Comparison of ENCODE assay signal across 1 cellular context in the genomic region with DNA sequence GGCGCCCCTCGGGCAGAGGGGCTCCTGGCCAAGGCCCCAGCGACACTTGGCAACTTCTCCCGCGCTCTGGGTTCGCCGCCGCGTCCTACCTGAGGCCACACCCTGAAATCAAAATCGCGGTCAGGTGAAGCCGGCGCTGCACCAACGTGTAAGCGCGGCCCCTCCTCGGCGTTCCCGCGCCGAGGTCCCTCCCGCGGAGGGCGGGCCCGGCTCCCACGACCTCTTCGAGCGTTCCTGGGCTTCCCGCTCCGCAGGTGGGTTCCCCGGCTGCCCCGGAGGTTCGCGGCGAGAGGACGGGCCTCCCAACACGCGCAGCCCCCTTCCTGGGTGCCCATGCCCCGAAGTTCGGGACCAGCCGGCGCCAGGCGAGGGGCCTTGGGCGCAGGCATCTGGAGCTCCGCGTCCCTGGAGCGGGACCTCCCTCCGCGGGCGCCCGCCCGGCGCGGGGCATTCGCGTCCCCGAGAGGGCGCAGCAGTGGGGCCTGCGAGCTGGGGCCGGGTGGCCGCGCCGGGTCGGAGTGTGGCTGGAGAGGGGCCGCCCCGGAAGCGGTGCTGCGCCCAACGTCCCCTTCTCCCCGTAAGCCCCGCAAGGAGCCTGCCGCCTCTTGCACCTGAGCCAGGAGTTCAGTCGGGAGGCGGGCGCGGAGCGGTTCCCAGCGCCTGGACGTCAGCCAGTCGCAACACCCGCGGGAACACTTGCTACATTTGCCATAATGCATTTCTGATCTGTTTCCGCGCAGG.
TF ChIP-seq lines count a peak whose summit lies in the region.

No MANE protein-coding gene starts in this region.

TF ChIP-seq in H1, 55 proteins besides CTCF, POLR2A, EP300 and RAD21:
- TF ChIP-seq GABPA (IDR thresholded peaks at IDR 0.05; ENCODE audit: borderline replicate concordance, insufficient read depth, low read length): no peak; the same call in 1 of the 2 replicates
- TF ChIP-seq ATF3 (IDR thresholded peaks at IDR 0.05; ENCODE audit: insufficient read depth, low read depth, low read length): no peak
- no peak for TF ChIP-seq SP2 (IDR thresholded peaks at IDR 0.05; ENCODE audit: low read length)
- peak; percentile 43 for TF ChIP-seq ASH2L (IDR thresholded peaks at IDR 0.05; ENCODE audit: low read length)
- no peak for TF ChIP-seq CREB1 (IDR thresholded peaks at IDR 0.05)
- no peak for TF ChIP-seq USF2 (IDR thresholded peaks at IDR 0.05; ENCODE audit: low read length)
- 0 out of 2 replicates have a peak, but pooled peaks have one; percentile 15 for TF ChIP-seq TAF1 (IDR thresholded peaks at IDR 0.05; ENCODE audit: low read depth, low read length)
- TF ChIP-seq HDAC2 (IDR thresholded peaks at IDR 0.05; ENCODE audit: borderline replicate concordance in 1 of 2, low read depth in 2 of 2, low read length in 2 of 2): no peak
- TF ChIP-seq RNF2 (IDR thresholded peaks at IDR 0.05; ENCODE audit: borderline replicate concordance, low read depth, low read length, missing control alignments, poor library complexity, severe bottlenecking): no peak
- TF ChIP-seq RBBP5 (IDR thresholded peaks at IDR 0.05; ENCODE audit: borderline replicate concordance, low read depth, low read length): peak; percentile 61; the same call in 1 of the 2 replicates
- TF ChIP-seq CTBP2 (IDR thresholded peaks at IDR 0.05; ENCODE audit: borderline replicate concordance, insufficient read depth, insufficient read length, low read length): no peak
- TF ChIP-seq JUND (IDR thresholded peaks at IDR 0.05; ENCODE audit: low read length): no peak
- TF ChIP-seq GTF2F1 (IDR thresholded peaks at IDR 0.05; ENCODE audit: borderline replicate concordance, low read depth, low read length): no peak
- TF ChIP-seq EGR1 (IDR thresholded peaks at IDR 0.05; ENCODE audit: borderline replicate concordance, low read depth, low read length): no peak
- TF ChIP-seq CHD2 (IDR thresholded peaks at IDR 0.05; ENCODE audit: low read length): no peak
- TF ChIP-seq SIN3A (conservative IDR thresholded peaks at IDR 0.05 in 1 of 2, IDR thresholded peaks at IDR 0.05 in 1 of 2; ENCODE audit: low read depth in 1 of 2, low read length in 2 of 2): no peak
- TF ChIP-seq SRF (IDR thresholded peaks at IDR 0.05; ENCODE audit: low read depth, low read length): no peak
- TF ChIP-seq SUZ12 (IDR thresholded peaks at IDR 0.05; ENCODE audit: low read length): peak; percentile 74
- no peak for TF ChIP-seq POU5F1 (IDR thresholded peaks at IDR 0.05; ENCODE audit: low read depth, low read length)
- TF ChIP-seq KDM1A (IDR thresholded peaks at IDR 0.05; ENCODE audit: borderline replicate concordance, low read length): no peak
- TF ChIP-seq, protein P1, sequence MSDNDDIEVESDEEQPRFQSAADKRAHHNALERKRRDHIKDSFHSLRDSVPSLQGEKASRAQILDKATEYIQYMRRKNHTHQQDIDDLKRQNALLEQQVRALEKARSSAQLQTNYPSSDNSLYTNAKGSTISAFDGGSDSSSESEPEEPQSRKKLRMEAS (IDR thresholded peaks at IDR 0.05): 0 out of 2 replicates have a peak, but pooled peaks have one; percentile 64
- TF ChIP-seq, protein P2, sequence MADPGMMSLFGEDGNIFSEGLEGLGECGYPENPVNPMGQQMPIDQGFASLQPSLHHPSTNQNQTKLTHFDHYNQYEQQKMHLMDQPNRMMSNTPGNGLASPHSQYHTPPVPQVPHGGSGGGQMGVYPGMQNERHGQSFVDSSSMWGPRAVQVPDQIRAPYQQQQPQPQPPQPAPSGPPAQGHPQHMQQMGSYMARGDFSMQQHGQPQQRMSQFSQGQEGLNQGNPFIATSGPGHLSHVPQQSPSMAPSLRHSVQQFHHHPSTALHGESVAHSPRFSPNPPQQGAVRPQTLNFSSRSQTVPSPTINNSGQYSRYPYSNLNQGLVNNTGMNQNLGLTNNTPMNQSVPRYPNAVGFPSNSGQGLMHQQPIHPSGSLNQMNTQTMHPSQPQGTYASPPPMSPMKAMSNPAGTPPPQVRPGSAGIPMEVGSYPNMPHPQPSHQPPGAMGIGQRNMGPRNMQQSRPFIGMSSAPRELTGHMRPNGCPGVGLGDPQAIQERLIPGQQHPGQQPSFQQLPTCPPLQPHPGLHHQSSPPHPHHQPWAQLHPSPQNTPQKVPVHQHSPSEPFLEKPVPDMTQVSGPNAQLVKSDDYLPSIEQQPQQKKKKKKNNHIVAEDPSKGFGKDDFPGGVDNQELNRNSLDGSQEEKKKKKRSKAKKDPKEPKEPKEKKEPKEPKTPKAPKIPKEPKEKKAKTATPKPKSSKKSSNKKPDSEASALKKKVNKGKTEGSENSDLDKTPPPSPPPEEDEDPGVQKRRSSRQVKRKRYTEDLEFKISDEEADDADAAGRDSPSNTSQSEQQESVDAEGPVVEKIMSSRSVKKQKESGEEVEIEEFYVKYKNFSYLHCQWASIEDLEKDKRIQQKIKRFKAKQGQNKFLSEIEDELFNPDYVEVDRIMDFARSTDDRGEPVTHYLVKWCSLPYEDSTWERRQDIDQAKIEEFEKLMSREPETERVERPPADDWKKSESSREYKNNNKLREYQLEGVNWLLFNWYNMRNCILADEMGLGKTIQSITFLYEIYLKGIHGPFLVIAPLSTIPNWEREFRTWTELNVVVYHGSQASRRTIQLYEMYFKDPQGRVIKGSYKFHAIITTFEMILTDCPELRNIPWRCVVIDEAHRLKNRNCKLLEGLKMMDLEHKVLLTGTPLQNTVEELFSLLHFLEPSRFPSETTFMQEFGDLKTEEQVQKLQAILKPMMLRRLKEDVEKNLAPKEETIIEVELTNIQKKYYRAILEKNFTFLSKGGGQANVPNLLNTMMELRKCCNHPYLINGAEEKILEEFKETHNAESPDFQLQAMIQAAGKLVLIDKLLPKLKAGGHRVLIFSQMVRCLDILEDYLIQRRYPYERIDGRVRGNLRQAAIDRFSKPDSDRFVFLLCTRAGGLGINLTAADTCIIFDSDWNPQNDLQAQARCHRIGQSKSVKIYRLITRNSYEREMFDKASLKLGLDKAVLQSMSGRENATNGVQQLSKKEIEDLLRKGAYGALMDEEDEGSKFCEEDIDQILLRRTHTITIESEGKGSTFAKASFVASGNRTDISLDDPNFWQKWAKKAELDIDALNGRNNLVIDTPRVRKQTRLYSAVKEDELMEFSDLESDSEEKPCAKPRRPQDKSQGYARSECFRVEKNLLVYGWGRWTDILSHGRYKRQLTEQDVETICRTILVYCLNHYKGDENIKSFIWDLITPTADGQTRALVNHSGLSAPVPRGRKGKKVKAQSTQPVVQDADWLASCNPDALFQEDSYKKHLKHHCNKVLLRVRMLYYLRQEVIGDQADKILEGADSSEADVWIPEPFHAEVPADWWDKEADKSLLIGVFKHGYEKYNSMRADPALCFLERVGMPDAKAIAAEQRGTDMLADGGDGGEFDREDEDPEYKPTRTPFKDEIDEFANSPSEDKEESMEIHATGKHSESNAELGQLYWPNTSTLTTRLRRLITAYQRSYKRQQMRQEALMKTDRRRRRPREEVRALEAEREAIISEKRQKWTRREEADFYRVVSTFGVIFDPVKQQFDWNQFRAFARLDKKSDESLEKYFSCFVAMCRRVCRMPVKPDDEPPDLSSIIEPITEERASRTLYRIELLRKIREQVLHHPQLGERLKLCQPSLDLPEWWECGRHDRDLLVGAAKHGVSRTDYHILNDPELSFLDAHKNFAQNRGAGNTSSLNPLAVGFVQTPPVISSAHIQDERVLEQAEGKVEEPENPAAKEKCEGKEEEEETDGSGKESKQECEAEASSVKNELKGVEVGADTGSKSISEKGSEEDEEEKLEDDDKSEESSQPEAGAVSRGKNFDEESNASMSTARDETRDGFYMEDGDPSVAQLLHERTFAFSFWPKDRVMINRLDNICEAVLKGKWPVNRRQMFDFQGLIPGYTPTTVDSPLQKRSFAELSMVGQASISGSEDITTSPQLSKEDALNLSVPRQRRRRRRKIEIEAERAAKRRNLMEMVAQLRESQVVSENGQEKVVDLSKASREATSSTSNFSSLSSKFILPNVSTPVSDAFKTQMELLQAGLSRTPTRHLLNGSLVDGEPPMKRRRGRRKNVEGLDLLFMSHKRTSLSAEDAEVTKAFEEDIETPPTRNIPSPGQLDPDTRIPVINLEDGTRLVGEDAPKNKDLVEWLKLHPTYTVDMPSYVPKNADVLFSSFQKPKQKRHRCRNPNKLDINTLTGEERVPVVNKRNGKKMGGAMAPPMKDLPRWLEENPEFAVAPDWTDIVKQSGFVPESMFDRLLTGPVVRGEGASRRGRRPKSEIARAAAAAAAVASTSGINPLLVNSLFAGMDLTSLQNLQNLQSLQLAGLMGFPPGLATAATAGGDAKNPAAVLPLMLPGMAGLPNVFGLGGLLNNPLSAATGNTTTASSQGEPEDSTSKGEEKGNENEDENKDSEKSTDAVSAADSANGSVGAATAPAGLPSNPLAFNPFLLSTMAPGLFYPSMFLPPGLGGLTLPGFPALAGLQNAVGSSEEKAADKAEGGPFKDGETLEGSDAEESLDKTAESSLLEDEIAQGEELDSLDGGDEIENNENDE (IDR thresholded peaks at IDR 0.05; ENCODE audit: insufficient replicate concordance, low read length): no peak
- TF ChIP-seq TCF12 (IDR thresholded peaks at IDR 0.05; ENCODE audit: low read depth, low read length): no peak
- peak; percentile 40 for TF ChIP-seq PHF8 (conservative IDR thresholded peaks at IDR 0.05; ENCODE audit: low read depth, low read length)
- no peak for TF ChIP-seq CEBPB (IDR thresholded peaks at IDR 0.05; ENCODE audit: low read depth, low read length)
- no peak for TF ChIP-seq SIRT6 (IDR thresholded peaks at IDR 0.05; ENCODE audit: low read length)
- TF ChIP-seq, protein P3, sequence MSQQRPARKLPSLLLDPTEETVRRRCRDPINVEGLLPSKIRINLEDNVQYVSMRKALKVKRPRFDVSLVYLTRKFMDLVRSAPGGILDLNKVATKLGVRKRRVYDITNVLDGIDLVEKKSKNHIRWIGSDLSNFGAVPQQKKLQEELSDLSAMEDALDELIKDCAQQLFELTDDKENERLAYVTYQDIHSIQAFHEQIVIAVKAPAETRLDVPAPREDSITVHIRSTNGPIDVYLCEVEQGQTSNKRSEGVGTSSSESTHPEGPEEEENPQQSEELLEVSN (IDR thresholded peaks at IDR 0.05): peak; percentile 96
- no peak for TF ChIP-seq BACH1 (IDR thresholded peaks at IDR 0.05; ENCODE audit: low read length)
- TF ChIP-seq TEAD4 (IDR thresholded peaks at IDR 0.05; ENCODE audit: low read depth, low read length): no peak
- TF ChIP-seq CBX5 (IDR thresholded peaks at IDR 0.05; ENCODE audit: low read depth, low read length): no peak
- TF ChIP-seq KDM4A (IDR thresholded peaks at IDR 0.05; ENCODE audit: low read depth, low read length, severe bottlenecking): peak; percentile 98
- no peak for TF ChIP-seq ZNF274 (IDR thresholded peaks at IDR 0.05; ENCODE audit: borderline replicate concordance, extremely low read depth, low read length)
- no peak for TF ChIP-seq BRCA1 (IDR thresholded peaks at IDR 0.05; ENCODE audit: low read depth, low read length)
- TF ChIP-seq BCL11A (IDR thresholded peaks at IDR 0.05; ENCODE audit: low read depth in 2 of 2, low read length in 2 of 2): no peak
- TF ChIP-seq CHD1 (IDR thresholded peaks at IDR 0.05; ENCODE audit: low read depth, low read length): no peak
- TF ChIP-seq NRF1 (IDR thresholded peaks at IDR 0.05; ENCODE audit: low read depth, low read length): no peak
- TF ChIP-seq, protein P4, sequence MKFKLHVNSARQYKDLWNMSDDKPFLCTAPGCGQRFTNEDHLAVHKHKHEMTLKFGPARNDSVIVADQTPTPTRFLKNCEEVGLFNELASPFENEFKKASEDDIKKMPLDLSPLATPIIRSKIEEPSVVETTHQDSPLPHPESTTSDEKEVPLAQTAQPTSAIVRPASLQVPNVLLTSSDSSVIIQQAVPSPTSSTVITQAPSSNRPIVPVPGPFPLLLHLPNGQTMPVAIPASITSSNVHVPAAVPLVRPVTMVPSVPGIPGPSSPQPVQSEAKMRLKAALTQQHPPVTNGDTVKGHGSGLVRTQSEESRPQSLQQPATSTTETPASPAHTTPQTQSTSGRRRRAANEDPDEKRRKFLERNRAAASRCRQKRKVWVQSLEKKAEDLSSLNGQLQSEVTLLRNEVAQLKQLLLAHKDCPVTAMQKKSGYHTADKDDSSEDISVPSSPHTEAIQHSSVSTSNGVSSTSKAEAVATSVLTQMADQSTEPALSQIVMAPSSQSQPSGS (IDR thresholded peaks at IDR 0.05; ENCODE audit: low read length): no peak
- no peak for TF ChIP-seq YY1 (IDR thresholded peaks at IDR 0.05; ENCODE audit: low read depth, low read length)
- TF ChIP-seq CBX8 (IDR thresholded peaks at IDR 0.05; ENCODE audit: borderline replicate concordance, low read depth, low read length): no peak
- TF ChIP-seq SP4 (IDR thresholded peaks at IDR 0.05; ENCODE audit: low read length): no peak
- no peak for TF ChIP-seq NANOG (IDR thresholded peaks at IDR 0.05; ENCODE audit: insufficient read depth, low read depth, low read length, poor library complexity, severe bottlenecking)
- TF ChIP-seq SAP30 (IDR thresholded peaks at IDR 0.05; ENCODE audit: insufficient read depth, insufficient replicate concordance, low read length): no peak
- TF ChIP-seq RFX5 (IDR thresholded peaks at IDR 0.05; ENCODE audit: borderline replicate concordance, low read depth, low read length): no peak
- no peak for TF ChIP-seq TAF7 (optimal IDR thresholded peaks at IDR 0.05; ENCODE audit: borderline replicate concordance, low read depth, low read length)
- peak; percentile 54 for TF ChIP-seq EZH2 (IDR thresholded peaks at IDR 0.05; ENCODE audit: low read depth, low read length, severe bottlenecking)
- TF ChIP-seq RXRA (IDR thresholded peaks at IDR 0.05; ENCODE audit: insufficient read depth, low read depth, low read length): no peak
- no peak for TF ChIP-seq HDAC6 (IDR thresholded peaks at IDR 0.05; ENCODE audit: low read depth, low read length)
- no peak for TF ChIP-seq TBP (IDR thresholded peaks at IDR 0.05; ENCODE audit: low read depth, low read length)
- TF ChIP-seq KDM5A (IDR thresholded peaks at IDR 0.05; ENCODE audit: low read length): no peak
- no peak for TF ChIP-seq FOSL1 (IDR thresholded peaks at IDR 0.05; ENCODE audit: insufficient read depth, low read depth, low read length)
- TF ChIP-seq SIX5 (IDR thresholded peaks at IDR 0.05; ENCODE audit: low read depth, low read length): no peak
- TF ChIP-seq POLR2AphosphoS5 (IDR thresholded peaks at IDR 0.05; ENCODE audit: low read depth, low read length): no peak
- TF ChIP-seq SP1 (IDR thresholded peaks at IDR 0.05; ENCODE audit: low read depth, low read length): no peak
- TF ChIP-seq MAFK (IDR thresholded peaks at IDR 0.05; ENCODE audit: low read depth, low read length): no peak
- no peak for TF ChIP-seq JUN (IDR thresholded peaks at IDR 0.05; ENCODE audit: low read depth, low read length)
